In genomic region chrX:79081895-79082512, GRCh38 we compare ENCODE assay signal across 8 cellular contexts.
DNase-seq lines count a peak whose midpoint lies in the region; ATAC-seq, FAIRE-seq and TF ChIP-seq lines count a peak whose summit lies in the region.

No MANE protein-coding gene starts in this region.

- 14 to 28% methylated on average over 6 of the region's 6 CpGs for WGBS in testis, 2 donors

- no peak for TF ChIP-seq POLR2A in testis (IDR thresholded peaks at IDR 0.05)

- peak overlapping the region; percentile 73 for H3K27ac Mint-ChIP-seq in activated naive CD4-positive, alpha-beta T cell treated with anti-CD3 and anti-CD28 coated beads, Interleukin-2, amount 10 ng/mL, durations not matched to agents 7 days and 5 days
- peak overlapping the region in 1 of 5 experiments; percentile 33 for H3K27ac Mint-ChIP-seq in brain

- intact Hi-C loops in kidney (cut with DNase I): no loop called here
- intact Hi-C loops in testis (cut with DNase I; ENCODE audit: low total_unique reads): no loop called here

- H3K27me3 ChIP-seq in testis: no peaks in the 10 kb centered on the region

- peaks cover 28% of the 10 kb centered on the region for H3K4me1 Mint-ChIP-seq in activated naive CD4-positive, alpha-beta T cell treated with anti-CD3 and anti-CD28 coated beads, Interleukin-2, amount 10 ng/mL, durations not matched to agents 7 days and 5 days
- peaks cover 7% of the 10 kb centered on the region for H3K4me1 Mint-ChIP-seq in brain

- DNase-seq in activated naive CD4-positive, alpha-beta T cell treated with anti-CD3 and anti-CD28 coated beads, Interleukin-2, amount 10 ng/mL, durations not matched to agents 7 days and 5 days: peak; percentile 39
- no peak for DNase-seq in activated naive CD4-positive, alpha-beta T cell (lab: John Stamatoyannopoulos, UW)
- DNase-seq in OCI-M1 (lab: John Stamatoyannopoulos, UW): peak; percentile 78
- DNase-seq in kidney: no peak
- DNase-seq in testis: no peak
- no peak for DNase-seq in NCI-H2171 treated with DMSO at 0.1 percent for 48 hours (lab: John Stamatoyannopoulos, UW)

- no peaks in the 10 kb centered on the region for H3K36me3 ChIP-seq in kidney (ENCODE audit: control insufficient read depth in 1 of 2, insufficient read depth in 2 of 2, low read length in 2 of 2)
- no peaks in the 10 kb centered on the region for H3K36me3 ChIP-seq in testis (ENCODE audit: low read depth, missing control alignments)

- CTCF ChIA-PET in activated naive CD4-positive, alpha-beta T cell treated with anti-CD3 and anti-CD28 coated beads, Interleukin-2, amount 10 ng/mL, durations not matched to agents 7 days and 5 days (lab: Charles Lee): interaction anchor here (0.7 to 1.9 kb wide), 8 partner anchors 45 to 527 kb away, joined by 3 to 14 read pairs (median 4); no protein-coding TSS in a partner anchor

- H3K9me3 Mint-ChIP-seq in activated naive CD4-positive, alpha-beta T cell treated with anti-CD3 and anti-CD28 coated beads, Interleukin-2, amount 10 ng/mL, durations not matched to agents 7 days and 5 days: no peaks in the 10 kb centered on the region
- H3K9me3 Mint-ChIP-seq in brain: no peaks in the 10 kb centered on the region

- FAIRE-seq in kidney (lab: Jason Lieb, UNC): peak; percentile 99

- H3K4me1 ChIP-seq in kidney (ENCODE audit: control insufficient read depth in 1 of 2, insufficient read depth in 1 of 2, low read depth in 1 of 2, low read length in 2 of 2) (no peaks in the 10 kb centered on the region), testis (no peaks in the 10 kb centered on the region)

- TF ChIP-seq CTCF in brain (conservative IDR thresholded peaks at IDR 0.05) (peak; percentile 63 to 67), kidney (IDR thresholded peaks at IDR 0.05; ENCODE audit: borderline replicate concordance, extremely low read depth, insufficient read depth) (peak; percentile 39), testis (IDR thresholded peaks at IDR 0.05) (peak in 2 of 3 experiments; percentile 33 to 55)

- peak overlapping the region; percentile 48 for H3K4me3 Mint-ChIP-seq in activated naive CD4-positive, alpha-beta T cell treated with anti-CD3 and anti-CD28 coated beads, Interleukin-2, amount 10 ng/mL, durations not matched to agents 7 days and 5 days
- H3K4me3 Mint-ChIP-seq in brain: peak overlapping the region in 2 of 5 experiments; percentile 32 to 47

- no peak overlapping the region for H3K9ac ChIP-seq in kidney (ENCODE audit: low read length in 2 of 2)

- H3K9me3 ChIP-seq in kidney (ENCODE audit: control insufficient read depth in 1 of 2, low read length in 2 of 2): no peaks in the 10 kb centered on the region
- no peaks in the 10 kb centered on the region for H3K9me3 ChIP-seq in testis

- no peak overlapping the region for H3K4me3 ChIP-seq in kidney (ENCODE audit: low read length in 2 of 2)
- H3K4me3 ChIP-seq in testis: no peak overlapping the region

- H3K27ac ChIP-seq in kidney (ENCODE audit: low read depth in 2 of 2, low read length in 2 of 2): no peak overlapping the region
- H3K27ac ChIP-seq in testis: no peak overlapping the region

- H3K36me3 Mint-ChIP-seq in activated naive CD4-positive, alpha-beta T cell treated with anti-CD3 and anti-CD28 coated beads, Interleukin-2, amount 10 ng/mL, durations not matched to agents 7 days and 5 days: peaks cover 2% of the 10 kb centered on the region
- H3K36me3 Mint-ChIP-seq in brain: no peaks in the 10 kb centered on the region

- H3K27me3 Mint-ChIP-seq in activated naive CD4-positive, alpha-beta T cell treated with anti-CD3 and anti-CD28 coated beads, Interleukin-2, amount 10 ng/mL, durations not matched to agents 7 days and 5 days: no peaks in the 10 kb centered on the region
- H3K27me3 Mint-ChIP-seq in brain: no peaks in the 10 kb centered on the region

- peak; percentile 59 for ATAC-seq in HG02571 (IDR thresholded peaks at IDR 0.05; ENCODE audit: unreplicated experiment)

Comparison
In these comparisons a context has a peak if more than half of its experiments do, and no peak if none do; other contexts are left out.
1. DNase-seq: peak in activated naive CD4-positive, alpha-beta T cell treated with anti-CD3 and anti-CD28 coated beads, Interleukin-2, amount 10 ng/mL, durations not matched to agents 7 days and 5 days (single experiment) and OCI-M1 (single experiment); none in activated naive CD4-positive, alpha-beta T cell (0 of 4), kidney (single experiment), testis (single experiment) and NCI-H2171 treated with DMSO at 0.1 percent for 48 hours (single experiment).
2. Peak in every context shown above with its lines, with median percentiles within 50 percentile points of each other: CTCF ChIP-seq.